In the genomic region with DNA sequence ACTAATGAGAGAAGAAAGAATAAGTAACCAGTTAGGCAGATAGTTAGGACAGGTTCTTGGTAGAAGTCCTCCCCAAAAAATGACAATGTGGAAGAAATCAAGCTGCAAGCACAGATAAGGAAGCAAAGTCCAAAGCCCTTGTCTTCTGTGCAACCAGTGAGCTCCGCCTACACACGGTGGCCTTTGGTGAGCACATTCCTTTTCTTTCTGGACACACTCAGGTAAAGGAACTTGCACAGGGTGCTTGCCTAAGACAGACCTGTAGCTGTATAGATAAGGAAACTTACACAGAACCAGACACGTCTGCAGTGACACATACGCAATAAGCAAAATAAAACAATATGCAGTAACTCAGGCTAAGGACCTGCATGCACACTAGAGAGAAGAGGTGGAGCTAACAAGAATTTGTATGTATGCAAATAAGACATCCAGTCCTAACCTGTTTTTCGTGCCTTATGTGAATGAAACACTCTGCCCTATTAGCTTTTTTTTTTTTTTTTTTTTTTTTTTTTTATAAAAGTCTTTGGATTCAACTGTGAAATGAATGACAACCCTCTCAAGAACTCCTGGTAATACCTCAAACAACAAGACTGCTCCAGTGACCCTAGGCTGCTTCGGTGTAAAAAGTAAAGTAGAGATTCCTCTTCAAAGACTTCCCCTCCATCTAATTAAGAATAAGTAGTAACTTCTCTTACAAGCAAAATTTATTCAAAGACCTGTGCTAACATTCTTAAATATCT, we compare ENCODE assay signal across 1 cellular context.
TF ChIP-seq lines count a peak whose summit lies in the region.

No MANE protein-coding gene starts in this region.

TF ChIP-seq in K562, 482 proteins besides CTCF, POLR2A, EP300 and RAD21 (continued from another document and continues in another):
- TF ChIP-seq, protein P1, sequence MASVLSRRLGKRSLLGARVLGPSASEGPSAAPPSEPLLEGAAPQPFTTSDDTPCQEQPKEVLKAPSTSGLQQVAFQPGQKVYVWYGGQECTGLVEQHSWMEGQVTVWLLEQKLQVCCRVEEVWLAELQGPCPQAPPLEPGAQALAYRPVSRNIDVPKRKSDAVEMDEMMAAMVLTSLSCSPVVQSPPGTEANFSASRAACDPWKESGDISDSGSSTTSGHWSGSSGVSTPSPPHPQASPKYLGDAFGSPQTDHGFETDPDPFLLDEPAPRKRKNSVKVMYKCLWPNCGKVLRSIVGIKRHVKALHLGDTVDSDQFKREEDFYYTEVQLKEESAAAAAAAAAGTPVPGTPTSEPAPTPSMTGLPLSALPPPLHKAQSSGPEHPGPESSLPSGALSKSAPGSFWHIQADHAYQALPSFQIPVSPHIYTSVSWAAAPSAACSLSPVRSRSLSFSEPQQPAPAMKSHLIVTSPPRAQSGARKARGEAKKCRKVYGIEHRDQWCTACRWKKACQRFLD (CRISPR knock-in tag; IDR thresholded peaks at IDR 0.05): peak; percentile 83
- TF ChIP-seq PPARD (CRISPR knock-in tag; IDR thresholded peaks at IDR 0.05): no peak
- TF ChIP-seq, protein P2, sequence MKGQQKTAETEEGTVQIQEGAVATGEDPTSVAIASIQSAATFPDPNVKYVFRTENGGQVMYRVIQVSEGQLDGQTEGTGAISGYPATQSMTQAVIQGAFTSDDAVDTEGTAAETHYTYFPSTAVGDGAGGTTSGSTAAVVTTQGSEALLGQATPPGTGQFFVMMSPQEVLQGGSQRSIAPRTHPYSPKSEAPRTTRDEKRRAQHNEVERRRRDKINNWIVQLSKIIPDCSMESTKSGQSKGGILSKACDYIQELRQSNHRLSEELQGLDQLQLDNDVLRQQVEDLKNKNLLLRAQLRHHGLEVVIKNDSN (CRISPR knock-in tag; IDR thresholded peaks at IDR 0.05): no peak
- no peak for TF ChIP-seq POLR2H (tag; IDR thresholded peaks at IDR 0.05; ENCODE audit: low read depth)
- TF ChIP-seq HNRNPL (IDR thresholded peaks at IDR 0.05; ENCODE audit: low read depth, low read length): no peak
- peak; percentile 45; the same call in 1 of the 2 replicates for TF ChIP-seq CEBPG (CRISPR knock-in tag; IDR thresholded peaks at IDR 0.05)
- peak in 1 of 2 experiments; percentile 61; a peak in 1 of 4 replicates for TF ChIP-seq CEBPG (tag; conservative IDR thresholded peaks at IDR 0.05 in 1 of 2, IDR thresholded peaks at IDR 0.05 in 1 of 2)
- no peak for TF ChIP-seq ETV6 (IDR thresholded peaks at IDR 0.05; ENCODE audit: borderline replicate concordance in 1 of 2, low read depth in 2 of 2, low read length in 1 of 2)
- TF ChIP-seq ETV6 (CRISPR knock-in tag; IDR thresholded peaks at IDR 0.05; ENCODE audit: borderline replicate concordance): no peak
- TF ChIP-seq SMARCE1 (IDR thresholded peaks at IDR 0.05): peak; percentile 60; the same call in 1 of the 2 replicates
- TF ChIP-seq CBFA2T2 (conservative IDR thresholded peaks at IDR 0.05): peak; percentile 92
- TF ChIP-seq, protein P3, sequence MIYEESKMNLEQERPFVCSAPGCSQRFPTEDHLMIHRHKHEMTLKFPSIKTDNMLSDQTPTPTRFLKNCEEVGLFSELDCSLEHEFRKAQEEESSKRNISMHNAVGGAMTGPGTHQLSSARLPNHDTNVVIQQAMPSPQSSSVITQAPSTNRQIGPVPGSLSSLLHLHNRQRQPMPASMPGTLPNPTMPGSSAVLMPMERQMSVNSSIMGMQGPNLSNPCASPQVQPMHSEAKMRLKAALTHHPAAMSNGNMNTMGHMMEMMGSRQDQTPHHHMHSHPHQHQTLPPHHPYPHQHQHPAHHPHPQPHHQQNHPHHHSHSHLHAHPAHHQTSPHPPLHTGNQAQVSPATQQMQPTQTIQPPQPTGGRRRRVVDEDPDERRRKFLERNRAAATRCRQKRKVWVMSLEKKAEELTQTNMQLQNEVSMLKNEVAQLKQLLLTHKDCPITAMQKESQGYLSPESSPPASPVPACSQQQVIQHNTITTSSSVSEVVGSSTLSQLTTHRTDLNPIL (CRISPR knock-in tag; IDR thresholded peaks at IDR 0.05): no peak
- TF ChIP-seq CAMTA2 (CRISPR knock-in tag; conservative IDR thresholded peaks at IDR 0.05): no peak
- peak; percentile 91 for TF ChIP-seq GATA2 (CRISPR knock-in tag; IDR thresholded peaks at IDR 0.05)
- TF ChIP-seq HMGN3 (IDR thresholded peaks at IDR 0.05; ENCODE audit: borderline replicate concordance, extremely low read depth, insufficient read length, low read depth, low read length): peak; percentile 72
- no peak for TF ChIP-seq SPI1 (IDR thresholded peaks at IDR 0.05; ENCODE audit: borderline replicate concordance, low read depth, low read length)
- no peak for TF ChIP-seq SAFB2 (IDR thresholded peaks at IDR 0.05; ENCODE audit: borderline replicate concordance, low read depth, low read length, severe bottlenecking)
- TF ChIP-seq, protein P4, sequence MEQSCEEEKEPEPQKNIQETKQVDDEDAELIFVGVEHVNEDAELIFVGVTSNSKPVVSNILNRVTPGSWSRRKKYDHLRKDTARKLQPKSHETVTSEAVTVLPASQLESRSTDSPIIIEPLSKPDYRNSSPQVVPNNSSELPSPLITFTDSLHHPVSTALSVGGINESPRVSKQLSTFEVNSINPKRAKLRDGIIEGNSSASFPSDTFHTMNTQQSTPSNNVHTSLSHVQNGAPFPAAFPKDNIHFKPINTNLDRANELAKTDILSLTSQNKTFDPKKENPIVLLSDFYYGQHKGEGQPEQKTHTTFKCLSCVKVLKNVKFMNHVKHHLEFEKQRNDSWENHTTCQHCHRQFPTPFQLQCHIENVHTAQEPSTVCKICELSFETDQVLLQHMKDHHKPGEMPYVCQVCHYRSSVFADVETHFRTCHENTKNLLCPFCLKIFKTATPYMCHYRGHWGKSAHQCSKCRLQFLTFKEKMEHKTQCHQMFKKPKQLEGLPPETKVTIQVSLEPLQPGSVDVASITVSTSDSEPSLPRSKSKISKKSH (CRISPR knock-in tag; IDR thresholded peaks at IDR 0.05): no peak
- peak; percentile 35 for TF ChIP-seq NEUROD1 (IDR thresholded peaks at IDR 0.05; ENCODE audit: borderline replicate concordance, low read depth, low read length, partially characterized antibody)
- TF ChIP-seq, protein P5, sequence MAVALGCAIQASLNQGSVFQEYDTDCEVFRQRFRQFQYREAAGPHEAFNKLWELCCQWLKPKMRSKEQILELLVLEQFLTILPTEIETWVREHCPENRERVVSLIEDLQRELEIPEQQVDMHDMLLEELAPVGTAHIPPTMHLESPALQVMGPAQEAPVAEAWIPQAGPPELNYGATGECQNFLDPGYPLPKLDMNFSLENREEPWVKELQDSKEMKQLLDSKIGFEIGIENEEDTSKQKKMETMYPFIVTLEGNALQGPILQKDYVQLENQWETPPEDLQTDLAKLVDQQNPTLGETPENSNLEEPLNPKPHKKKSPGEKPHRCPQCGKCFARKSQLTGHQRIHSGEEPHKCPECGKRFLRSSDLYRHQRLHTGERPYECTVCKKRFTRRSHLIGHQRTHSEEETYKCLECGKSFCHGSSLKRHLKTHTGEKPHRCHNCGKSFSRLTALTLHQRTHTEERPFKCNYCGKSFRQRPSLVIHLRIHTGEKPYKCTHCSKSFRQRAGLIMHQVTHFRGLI (CRISPR knock-in tag; IDR thresholded peaks at IDR 0.05): no peak
- TF ChIP-seq, protein P6, sequence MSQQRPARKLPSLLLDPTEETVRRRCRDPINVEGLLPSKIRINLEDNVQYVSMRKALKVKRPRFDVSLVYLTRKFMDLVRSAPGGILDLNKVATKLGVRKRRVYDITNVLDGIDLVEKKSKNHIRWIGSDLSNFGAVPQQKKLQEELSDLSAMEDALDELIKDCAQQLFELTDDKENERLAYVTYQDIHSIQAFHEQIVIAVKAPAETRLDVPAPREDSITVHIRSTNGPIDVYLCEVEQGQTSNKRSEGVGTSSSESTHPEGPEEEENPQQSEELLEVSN (IDR thresholded peaks at IDR 0.05; ENCODE audit: borderline replicate concordance in 1 of 2, extremely low read depth in 1 of 2, insufficient read depth in 1 of 2, insufficient read length in 1 of 2, low read depth in 1 of 2, low read length in 1 of 2, poor library complexity in 1 of 2, severe bottlenecking in 1 of 2): no peak
- TF ChIP-seq TSC22D4 (tag; IDR thresholded peaks at IDR 0.05): no peak
- TF ChIP-seq, protein P7, sequence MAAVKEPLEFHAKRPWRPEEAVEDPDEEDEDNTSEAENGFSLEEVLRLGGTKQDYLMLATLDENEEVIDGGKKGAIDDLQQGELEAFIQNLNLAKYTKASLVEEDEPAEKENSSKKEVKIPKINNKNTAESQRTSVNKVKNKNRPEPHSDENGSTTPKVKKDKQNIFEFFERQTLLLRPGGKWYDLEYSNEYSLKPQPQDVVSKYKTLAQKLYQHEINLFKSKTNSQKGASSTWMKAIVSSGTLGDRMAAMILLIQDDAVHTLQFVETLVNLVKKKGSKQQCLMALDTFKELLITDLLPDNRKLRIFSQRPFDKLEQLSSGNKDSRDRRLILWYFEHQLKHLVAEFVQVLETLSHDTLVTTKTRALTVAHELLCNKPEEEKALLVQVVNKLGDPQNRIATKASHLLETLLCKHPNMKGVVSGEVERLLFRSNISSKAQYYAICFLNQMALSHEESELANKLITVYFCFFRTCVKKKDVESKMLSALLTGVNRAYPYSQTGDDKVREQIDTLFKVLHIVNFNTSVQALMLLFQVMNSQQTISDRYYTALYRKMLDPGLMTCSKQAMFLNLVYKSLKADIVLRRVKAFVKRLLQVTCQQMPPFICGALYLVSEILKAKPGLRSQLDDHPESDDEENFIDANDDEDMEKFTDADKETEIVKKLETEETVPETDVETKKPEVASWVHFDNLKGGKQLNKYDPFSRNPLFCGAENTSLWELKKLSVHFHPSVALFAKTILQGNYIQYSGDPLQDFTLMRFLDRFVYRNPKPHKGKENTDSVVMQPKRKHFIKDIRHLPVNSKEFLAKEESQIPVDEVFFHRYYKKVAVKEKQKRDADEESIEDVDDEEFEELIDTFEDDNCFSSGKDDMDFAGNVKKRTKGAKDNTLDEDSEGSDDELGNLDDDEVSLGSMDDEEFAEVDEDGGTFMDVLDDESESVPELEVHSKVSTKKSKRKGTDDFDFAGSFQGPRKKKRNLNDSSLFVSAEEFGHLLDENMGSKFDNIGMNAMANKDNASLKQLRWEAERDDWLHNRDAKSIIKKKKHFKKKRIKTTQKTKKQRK (IDR thresholded peaks at IDR 0.05; ENCODE audit: borderline replicate concordance, low read depth, low read length): no peak
- no peak for TF ChIP-seq ZNF785 (CRISPR knock-in tag; IDR thresholded peaks at IDR 0.05)
- TF ChIP-seq, protein P8, sequence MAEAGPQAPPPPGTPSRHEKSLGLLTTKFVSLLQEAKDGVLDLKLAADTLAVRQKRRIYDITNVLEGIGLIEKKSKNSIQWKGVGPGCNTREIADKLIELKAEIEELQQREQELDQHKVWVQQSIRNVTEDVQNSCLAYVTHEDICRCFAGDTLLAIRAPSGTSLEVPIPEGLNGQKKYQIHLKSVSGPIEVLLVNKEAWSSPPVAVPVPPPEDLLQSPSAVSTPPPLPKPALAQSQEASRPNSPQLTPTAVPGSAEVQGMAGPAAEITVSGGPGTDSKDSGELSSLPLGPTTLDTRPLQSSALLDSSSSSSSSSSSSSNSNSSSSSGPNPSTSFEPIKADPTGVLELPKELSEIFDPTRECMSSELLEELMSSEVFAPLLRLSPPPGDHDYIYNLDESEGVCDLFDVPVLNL (CRISPR knock-in tag; IDR thresholded peaks at IDR 0.05; ENCODE audit: low read depth): no peak
- no peak for TF ChIP-seq ZNF174 (CRISPR knock-in tag; IDR thresholded peaks at IDR 0.05)
- TF ChIP-seq C11orf30 (IDR thresholded peaks at IDR 0.05; ENCODE audit: low read depth): no peak
- no peak for TF ChIP-seq ZNF583 (CRISPR knock-in tag; IDR thresholded peaks at IDR 0.05)
- TF ChIP-seq, protein P9, sequence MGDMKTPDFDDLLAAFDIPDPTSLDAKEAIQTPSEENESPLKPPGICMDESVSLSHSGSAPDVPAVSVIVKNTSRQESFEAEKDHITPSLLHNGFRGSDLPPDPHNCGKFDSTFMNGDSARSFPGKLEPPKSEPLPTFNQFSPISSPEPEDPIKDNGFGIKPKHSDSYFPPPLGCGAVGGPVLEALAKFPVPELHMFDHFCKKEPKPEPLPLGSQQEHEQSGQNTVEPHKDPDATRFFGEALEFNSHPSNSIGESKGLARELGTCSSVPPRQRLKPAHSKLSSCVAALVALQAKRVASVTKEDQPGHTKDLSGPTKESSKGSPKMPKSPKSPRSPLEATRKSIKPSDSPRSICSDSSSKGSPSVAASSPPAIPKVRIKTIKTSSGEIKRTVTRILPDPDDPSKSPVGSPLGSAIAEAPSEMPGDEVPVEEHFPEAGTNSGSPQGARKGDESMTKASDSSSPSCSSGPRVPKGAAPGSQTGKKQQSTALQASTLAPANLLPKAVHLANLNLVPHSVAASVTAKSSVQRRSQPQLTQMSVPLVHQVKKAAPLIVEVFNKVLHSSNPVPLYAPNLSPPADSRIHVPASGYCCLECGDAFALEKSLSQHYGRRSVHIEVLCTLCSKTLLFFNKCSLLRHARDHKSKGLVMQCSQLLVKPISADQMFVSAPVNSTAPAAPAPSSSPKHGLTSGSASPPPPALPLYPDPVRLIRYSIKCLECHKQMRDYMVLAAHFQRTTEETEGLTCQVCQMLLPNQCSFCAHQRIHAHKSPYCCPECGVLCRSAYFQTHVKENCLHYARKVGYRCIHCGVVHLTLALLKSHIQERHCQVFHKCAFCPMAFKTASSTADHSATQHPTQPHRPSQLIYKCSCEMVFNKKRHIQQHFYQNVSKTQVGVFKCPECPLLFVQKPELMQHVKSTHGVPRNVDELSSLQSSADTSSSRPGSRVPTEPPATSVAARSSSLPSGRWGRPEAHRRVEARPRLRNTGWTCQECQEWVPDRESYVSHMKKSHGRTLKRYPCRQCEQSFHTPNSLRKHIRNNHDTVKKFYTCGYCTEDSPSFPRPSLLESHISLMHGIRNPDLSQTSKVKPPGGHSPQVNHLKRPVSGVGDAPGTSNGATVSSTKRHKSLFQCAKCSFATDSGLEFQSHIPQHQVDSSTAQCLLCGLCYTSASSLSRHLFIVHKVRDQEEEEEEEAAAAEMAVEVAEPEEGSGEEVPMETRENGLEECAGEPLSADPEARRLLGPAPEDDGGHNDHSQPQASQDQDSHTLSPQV (IDR thresholded peaks at IDR 0.05): no peak
- peak; percentile 60 for TF ChIP-seq BHLHE40 (IDR thresholded peaks at IDR 0.05; ENCODE audit: low read length)
- no peak for TF ChIP-seq ZNF24 (IDR thresholded peaks at IDR 0.05)
- peak; percentile 44 for TF ChIP-seq SMAD1 (IDR thresholded peaks at IDR 0.05; ENCODE audit: low read depth, low read length, partially characterized antibody)
- TF ChIP-seq, protein P10, sequence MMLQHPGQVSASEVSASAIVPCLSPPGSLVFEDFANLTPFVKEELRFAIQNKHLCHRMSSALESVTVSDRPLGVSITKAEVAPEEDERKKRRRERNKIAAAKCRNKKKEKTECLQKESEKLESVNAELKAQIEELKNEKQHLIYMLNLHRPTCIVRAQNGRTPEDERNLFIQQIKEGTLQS (IDR thresholded peaks at IDR 0.05): peak; percentile 23; the same call in 1 of the 2 replicates
- TF ChIP-seq, protein P10 (CRISPR knock-in tag; conservative IDR thresholded peaks at IDR 0.05): no peak
- TF ChIP-seq HDAC3 (IDR thresholded peaks at IDR 0.05; ENCODE audit: borderline replicate concordance, partially characterized antibody): peak; percentile 63
- TF ChIP-seq ZBTB7A (IDR thresholded peaks at IDR 0.05; ENCODE audit: borderline replicate concordance, control insufficient read depth, low read depth, low read length): no peak
- no peak for TF ChIP-seq MAFK (IDR thresholded peaks at IDR 0.05; ENCODE audit: low read length)
- TF ChIP-seq SMARCA4 (IDR thresholded peaks at IDR 0.05): peak; percentile 83
- no peak for TF ChIP-seq CBX3 (IDR thresholded peaks at IDR 0.05; ENCODE audit: borderline replicate concordance in 1 of 2, low read length in 2 of 2)
- no peak for TF ChIP-seq COPS2 (conservative IDR thresholded peaks at IDR 0.05)
